In genomic region chr3:86162521-86162920, GRCh38 we compare ENCODE assay signal across 8 cellular contexts.
"Had no signal": no experiment of that assay in that cellular context is flagged by ENCODE, and none has a peak within 500 bp of the region (broad histone marks: within the 10 kb centered on the region; RNA-seq: fewer than 3 reads in every experiment).

No MANE protein-coding gene starts in this region.

- DNase-seq: H9, HCEC 1CT had no signal

- H3K27me3 Mint-ChIP-seq: IgD-negative memory B cell had no signal

- H3K4me3 Mint-ChIP-seq: GM23338, H9, IgD-negative memory B cell had no signal

- H3K4me1 Mint-ChIP-seq: IgD-negative memory B cell had no signal

- H3K27ac Mint-ChIP-seq: GM23338, H9, IgD-negative memory B cell had no signal

- H3K9me3 Mint-ChIP-seq: GM23338, H9 had no signal

- ATAC-seq: GM23338, HepG2 had no signal

- H3K4me3 ChIP-seq: GM23338 had no signal

- H3K36me3 Mint-ChIP-seq: IgD-negative memory B cell had no signal

- FAIRE-seq: H1, H54, HepG2 had no signal

- H3K27ac ChIP-seq: HL-60 had no signal
